Comparison of ENCODE assay signal across 10 cellular contexts in the genomic region with DNA sequence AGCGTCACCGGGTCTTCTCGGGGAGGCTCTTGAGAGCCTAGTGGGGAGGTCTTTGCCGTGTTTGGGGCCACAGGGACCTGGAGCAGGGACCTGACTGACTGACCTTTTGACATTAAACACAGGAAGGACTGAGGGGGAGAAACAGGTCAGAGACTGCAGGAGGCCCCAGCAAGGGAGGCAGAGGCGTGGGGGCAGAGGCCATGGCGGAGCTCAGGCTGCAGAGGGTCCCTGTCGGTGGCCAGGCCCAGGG. TPM values are rescaled to one million over a fixed set of nuclear protein-coding genes. Genes with fewer than 3 reads are reported as not detected.
DNase-seq lines count a peak whose midpoint lies in the region; ATAC-seq and TF ChIP-seq lines count a peak whose summit lies in the region.
"Had no signal": no experiment of that assay in that cellular context is flagged by ENCODE, and none has a peak within 500 bp of the region (broad histone marks: within the 10 kb centered on the region; RNA-seq: fewer than 3 reads in every experiment).

No MANE protein-coding gene starts in this region.

- H3K27ac Mint-ChIP-seq in naive thymus-derived CD8-positive, alpha-beta T cell, result peak overlapping the region; percentile 11 to 95 (median 90)

- no peaks in the 10 kb centered on the region for H3K27me3 Mint-ChIP-seq in naive thymus-derived CD8-positive, alpha-beta T cell

- H3K4me3 Mint-ChIP-seq in naive thymus-derived CD8-positive, alpha-beta T cell, result peak overlapping the region; percentile 48 to 88 (median 80)

- peak overlapping the region in 7 of 10 experiments; percentile 3 to 38 (median 33); a peak in 7 of 20 replicates for H3K4me3 ChIP-seq in BLaER1 treated with 17β-estradiol and CSF1 and Interleukin-3, amounts not matched to agents 10 nM and 100 nM

- peaks cover 0 to 46% (median 0%) of the 10 kb centered on the region in 11 experiments; a peak in 8 of 22 replicates for H3K27me3 ChIP-seq in BLaER1 treated with 17β-estradiol and CSF1 and Interleukin-3, amounts not matched to agents 10 nM and 100 nM

- POLR2A ChIA-PET in naive thymus-derived CD8-positive, alpha-beta T cell (lab: Charles Lee), result interaction anchor here (0.5 to 6.1 kb wide), 4 partner anchors 8 to 17 kb away, joined by 3 to 39 read pairs (median 6); no protein-coding TSS in a partner anchor

- H3K9me3 Mint-ChIP-seq in naive thymus-derived CD8-positive, alpha-beta T cell, result peaks cover 0 to 9% (median 0%) of the 10 kb centered on the region in 9 donors

- H3K4me1 Mint-ChIP-seq in naive thymus-derived CD8-positive, alpha-beta T cell, result peaks cover 45 to 84% (median 76%) of the 10 kb centered on the region in 4 donors

- H3K9ac ChIP-seq in BLaER1 treated with 17β-estradiol and CSF1 and Interleukin-3, amounts not matched to agents 10 nM and 100 nM, result peak overlapping the region in 10 of 11 experiments; percentile 10 to 86 (median 78); a peak in 20 of 22 replicates

- no peak for DNase-seq in naive thymus-derived CD8-positive, alpha-beta T cell
- DNase-seq in hypothalamus (lab: John Stamatoyannopoulos, UW) (no peak), HT-29 (ENCODE audit: low spot score) (no peak), D341Med (ENCODE audit: low spot score) (no peak)
- DNase-seq: activated CD4-positive, alpha-beta T cell treated with anti-CD3 and anti-CD28 coated beads for 4 hours; COR-L47 had no signal

- H3K4me2 ChIP-seq in BLaER1 treated with 17β-estradiol and CSF1 and Interleukin-3, amounts not matched to agents 10 nM and 100 nM, result peak overlapping the region; percentile 76 to 99 (median 96)

- H3K4me1 ChIP-seq in BLaER1 treated with 17β-estradiol and CSF1 and Interleukin-3, amounts not matched to agents 10 nM and 100 nM, result peaks cover 79 to 99% (median 98%) of the 10 kb centered on the region in 10 experiments

- H4K20me1 ChIP-seq in BLaER1 treated with 17β-estradiol and CSF1 and Interleukin-3, amounts not matched to agents 10 nM and 100 nM, result peaks cover 34 to 89% (median 53%) of the 10 kb centered on the region in 11 experiments

- peaks cover 0 to 7% (median 0%) of the 10 kb centered on the region in 3 donors for H3K36me3 Mint-ChIP-seq in naive thymus-derived CD8-positive, alpha-beta T cell

- ATAC-seq in GM21390 (IDR thresholded peaks at IDR 0.05; ENCODE audit: unreplicated experiment), result peak; percentile 9
- no peak for ATAC-seq in naive thymus-derived CD8-positive, alpha-beta T cell
- ATAC-seq in esophagus mucosa, result no peak

- peaks cover 0 to 20% (median 10%) of the 10 kb centered on the region in 11 experiments; a peak in 10 of 22 replicates for H3K36me3 ChIP-seq in BLaER1 treated with 17β-estradiol and CSF1 and Interleukin-3, amounts not matched to agents 10 nM and 100 nM

- no peak for TF ChIP-seq CTCF in VCaP (conservative IDR thresholded peaks at IDR 0.05)

- peaks cover 8 to 27% (median 22%) of the 10 kb centered on the region in 11 experiments for H3K9me3 ChIP-seq in BLaER1 treated with 17β-estradiol and CSF1 and Interleukin-3, amounts not matched to agents 10 nM and 100 nM (replicated peaks in 1 of 11)

- peak overlapping the region; percentile 20 to 97 (median 91); a peak in 20 of 22 replicates for H3K27ac ChIP-seq in BLaER1 treated with 17β-estradiol and CSF1 and Interleukin-3, amounts not matched to agents 10 nM and 100 nM
- H3K27ac ChIP-seq in VCaP, result peak overlapping the region; percentile 24; the same call in 1 of the 2 replicates

RNA-seq across cellular contexts. Expression of gene GSE1, which starts 41.6 kb away (rescaled TPM):
- total RNA-seq in naive thymus-derived CD8-positive, alpha-beta T cell, result 10 to 100 TPM; 53.8 to 56.2 TPM
- 1 to 10 TPM; 1.5 to 2.9 (median 2.0) TPM for polyA plus RNA-seq in naive thymus-derived CD8-positive, alpha-beta T cell
- total RNA-seq in esophagus mucosa, result 23.9 TPM
- 81.1 and 84.7 TPM in 2 replicates for total RNA-seq in HT-29 (2014; rRNA removed; shearing (Covaris generic))
